Comparison of ENCODE assay signal across 2 cellular contexts in the genomic region with DNA sequence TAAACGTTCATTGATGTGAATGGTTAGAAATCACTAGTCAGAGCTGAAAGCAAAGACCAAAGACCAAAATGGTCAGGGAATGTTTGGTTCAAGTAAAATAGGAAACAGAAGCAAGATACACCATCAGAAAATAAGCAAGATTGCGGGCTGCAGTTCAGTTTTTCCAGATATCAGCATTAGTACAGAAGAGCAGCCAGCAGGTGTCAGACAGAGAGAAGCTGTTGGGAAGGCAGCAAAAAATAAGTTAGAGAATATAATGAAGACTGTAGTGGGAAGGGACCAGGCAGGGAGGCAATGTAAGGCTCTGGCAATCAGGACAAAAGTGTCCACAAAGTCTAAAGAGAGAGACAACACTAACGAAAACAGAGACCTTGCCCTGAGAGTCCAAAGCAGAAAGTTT.
TF ChIP-seq lines count a peak whose summit lies in the region.

No MANE protein-coding gene starts in this region.

TF ChIP-seq in SK-N-SH, 30 proteins besides CTCF, POLR2A, EP300 and RAD21 (continued from another document):
- TF ChIP-seq, protein P1, sequence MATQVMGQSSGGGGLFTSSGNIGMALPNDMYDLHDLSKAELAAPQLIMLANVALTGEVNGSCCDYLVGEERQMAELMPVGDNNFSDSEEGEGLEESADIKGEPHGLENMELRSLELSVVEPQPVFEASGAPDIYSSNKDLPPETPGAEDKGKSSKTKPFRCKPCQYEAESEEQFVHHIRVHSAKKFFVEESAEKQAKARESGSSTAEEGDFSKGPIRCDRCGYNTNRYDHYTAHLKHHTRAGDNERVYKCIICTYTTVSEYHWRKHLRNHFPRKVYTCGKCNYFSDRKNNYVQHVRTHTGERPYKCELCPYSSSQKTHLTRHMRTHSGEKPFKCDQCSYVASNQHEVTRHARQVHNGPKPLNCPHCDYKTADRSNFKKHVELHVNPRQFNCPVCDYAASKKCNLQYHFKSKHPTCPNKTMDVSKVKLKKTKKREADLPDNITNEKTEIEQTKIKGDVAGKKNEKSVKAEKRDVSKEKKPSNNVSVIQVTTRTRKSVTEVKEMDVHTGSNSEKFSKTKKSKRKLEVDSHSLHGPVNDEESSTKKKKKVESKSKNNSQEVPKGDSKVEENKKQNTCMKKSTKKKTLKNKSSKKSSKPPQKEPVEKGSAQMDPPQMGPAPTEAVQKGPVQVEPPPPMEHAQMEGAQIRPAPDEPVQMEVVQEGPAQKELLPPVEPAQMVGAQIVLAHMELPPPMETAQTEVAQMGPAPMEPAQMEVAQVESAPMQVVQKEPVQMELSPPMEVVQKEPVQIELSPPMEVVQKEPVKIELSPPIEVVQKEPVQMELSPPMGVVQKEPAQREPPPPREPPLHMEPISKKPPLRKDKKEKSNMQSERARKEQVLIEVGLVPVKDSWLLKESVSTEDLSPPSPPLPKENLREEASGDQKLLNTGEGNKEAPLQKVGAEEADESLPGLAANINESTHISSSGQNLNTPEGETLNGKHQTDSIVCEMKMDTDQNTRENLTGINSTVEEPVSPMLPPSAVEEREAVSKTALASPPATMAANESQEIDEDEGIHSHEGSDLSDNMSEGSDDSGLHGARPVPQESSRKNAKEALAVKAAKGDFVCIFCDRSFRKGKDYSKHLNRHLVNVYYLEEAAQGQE (IDR thresholded peaks at IDR 0.05; ENCODE audit: low read depth, low read length), result no peak
- TF ChIP-seq CHD2 (IDR thresholded peaks at IDR 0.05; ENCODE audit: low read length, partially characterized antibody), result no peak
- TF ChIP-seq ELF1 (IDR thresholded peaks at IDR 0.05), result no peak
- TF ChIP-seq JUND (IDR thresholded peaks at IDR 0.05), result no peak
- no peak for TF ChIP-seq NFIC (IDR thresholded peaks at IDR 0.05; ENCODE audit: borderline replicate concordance)
- no peak for TF ChIP-seq RFX5 (IDR thresholded peaks at IDR 0.05; ENCODE audit: low read length)
- TF ChIP-seq, protein P2, sequence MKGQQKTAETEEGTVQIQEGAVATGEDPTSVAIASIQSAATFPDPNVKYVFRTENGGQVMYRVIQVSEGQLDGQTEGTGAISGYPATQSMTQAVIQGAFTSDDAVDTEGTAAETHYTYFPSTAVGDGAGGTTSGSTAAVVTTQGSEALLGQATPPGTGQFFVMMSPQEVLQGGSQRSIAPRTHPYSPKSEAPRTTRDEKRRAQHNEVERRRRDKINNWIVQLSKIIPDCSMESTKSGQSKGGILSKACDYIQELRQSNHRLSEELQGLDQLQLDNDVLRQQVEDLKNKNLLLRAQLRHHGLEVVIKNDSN (IDR thresholded peaks at IDR 0.05; ENCODE audit: borderline replicate concordance, low read depth), result no peak

TF ChIP-seq in SK-N-SH treated with all-trans-retinoic acid at 6 μM for 48 hours, 23 proteins besides CTCF, POLR2A, EP300 and RAD21 (continued from another document):
- TF ChIP-seq, protein P3, sequence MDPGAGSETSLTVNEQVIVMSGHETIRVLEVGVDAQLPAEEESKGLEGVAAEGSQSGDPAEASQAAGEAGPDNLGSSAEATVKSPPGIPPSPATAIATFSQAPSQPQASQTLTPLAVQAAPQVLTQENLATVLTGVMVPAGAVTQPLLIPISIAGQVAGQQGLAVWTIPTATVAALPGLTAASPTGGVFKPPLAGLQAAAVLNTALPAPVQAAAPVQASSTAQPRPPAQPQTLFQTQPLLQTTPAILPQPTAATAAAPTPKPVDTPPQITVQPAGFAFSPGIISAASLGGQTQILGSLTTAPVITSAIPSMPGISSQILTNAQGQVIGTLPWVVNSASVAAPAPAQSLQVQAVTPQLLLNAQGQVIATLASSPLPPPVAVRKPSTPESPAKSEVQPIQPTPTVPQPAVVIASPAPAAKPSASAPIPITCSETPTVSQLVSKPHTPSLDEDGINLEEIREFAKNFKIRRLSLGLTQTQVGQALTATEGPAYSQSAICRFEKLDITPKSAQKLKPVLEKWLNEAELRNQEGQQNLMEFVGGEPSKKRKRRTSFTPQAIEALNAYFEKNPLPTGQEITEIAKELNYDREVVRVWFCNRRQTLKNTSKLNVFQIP (CRISPR knock-in tag; IDR thresholded peaks at IDR 0.05; ENCODE audit: borderline replicate concordance, low read depth), result no peak
- TF ChIP-seq, protein P4, sequence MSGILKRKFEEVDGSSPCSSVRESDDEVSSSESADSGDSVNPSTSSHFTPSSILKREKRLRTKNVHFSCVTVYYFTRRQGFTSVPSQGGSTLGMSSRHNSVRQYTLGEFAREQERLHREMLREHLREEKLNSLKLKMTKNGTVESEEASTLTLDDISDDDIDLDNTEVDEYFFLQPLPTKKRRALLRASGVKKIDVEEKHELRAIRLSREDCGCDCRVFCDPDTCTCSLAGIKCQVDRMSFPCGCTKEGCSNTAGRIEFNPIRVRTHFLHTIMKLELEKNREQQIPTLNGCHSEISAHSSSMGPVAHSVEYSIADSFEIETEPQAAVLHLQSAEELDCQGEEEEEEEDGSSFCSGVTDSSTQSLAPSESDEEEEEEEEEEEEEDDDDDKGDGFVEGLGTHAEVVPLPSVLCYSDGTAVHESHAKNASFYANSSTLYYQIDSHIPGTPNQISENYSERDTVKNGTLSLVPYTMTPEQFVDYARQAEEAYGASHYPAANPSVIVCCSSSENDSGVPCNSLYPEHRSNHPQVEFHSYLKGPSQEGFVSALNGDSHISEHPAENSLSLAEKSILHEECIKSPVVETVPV (CRISPR knock-in tag; IDR thresholded peaks at IDR 0.05), result no peak
- TF ChIP-seq ZC3H10 (CRISPR knock-in tag; IDR thresholded peaks at IDR 0.05), result no peak
- TF ChIP-seq PPARA (CRISPR knock-in tag; IDR thresholded peaks at IDR 0.05; ENCODE audit: borderline replicate concordance), result no peak
- TF ChIP-seq TCF4 (CRISPR knock-in tag; IDR thresholded peaks at IDR 0.05; ENCODE audit: borderline replicate concordance), result no peak
- TF ChIP-seq TOX (CRISPR knock-in tag; IDR thresholded peaks at IDR 0.05; ENCODE audit: borderline replicate concordance), result no peak
- no peak for TF ChIP-seq ZNF8 (CRISPR knock-in tag; IDR thresholded peaks at IDR 0.05)
- TF ChIP-seq ESRRG (CRISPR knock-in tag; IDR thresholded peaks at IDR 0.05), result no peak
TF ChIP-seq in SK-N-SH treated with all-trans-retinoic acid at 6 μM for 48 hours: peak in this region for 0.
